Comparison of ENCODE assay signal across 1 cellular context in the genomic region with DNA sequence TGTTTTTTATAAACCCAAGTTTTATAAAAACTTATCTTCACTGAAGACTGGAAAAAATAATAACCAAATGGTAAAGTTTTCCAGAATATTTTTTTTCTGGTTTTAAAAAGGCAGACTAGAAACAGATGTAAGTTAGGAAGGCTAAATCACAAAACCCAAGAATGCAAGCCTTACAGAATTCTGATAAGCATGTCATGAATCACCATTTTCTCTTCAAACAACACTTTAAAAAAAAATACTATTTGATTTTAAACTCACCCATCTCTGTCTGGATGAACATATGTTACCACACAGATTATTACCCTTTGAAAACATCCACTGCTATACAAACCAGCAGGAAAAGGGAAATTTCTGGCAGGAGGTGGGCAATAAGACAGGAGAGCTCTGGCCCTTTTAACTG.
TF ChIP-seq lines count a peak whose summit lies in the region.

No MANE protein-coding gene starts in this region.

TF ChIP-seq in IMR-90, 13 proteins besides CTCF, POLR2A, EP300 and RAD21:
- TF ChIP-seq RCOR1 (IDR thresholded peaks at IDR 0.05; ENCODE audit: insufficient replicate concordance, low read length), result no peak
- no peak; the same call in 1 of the 2 replicates for TF ChIP-seq MAFK (IDR thresholded peaks at IDR 0.05; ENCODE audit: low read depth, low read length)
- TF ChIP-seq FOS (IDR thresholded peaks at IDR 0.05; ENCODE audit: low read depth, low read length), result 0 out of 2 replicates have a peak, but pooled peaks have one; percentile 31
